Comparison of ENCODE assay signal across 12 cellular contexts in the genomic region with DNA sequence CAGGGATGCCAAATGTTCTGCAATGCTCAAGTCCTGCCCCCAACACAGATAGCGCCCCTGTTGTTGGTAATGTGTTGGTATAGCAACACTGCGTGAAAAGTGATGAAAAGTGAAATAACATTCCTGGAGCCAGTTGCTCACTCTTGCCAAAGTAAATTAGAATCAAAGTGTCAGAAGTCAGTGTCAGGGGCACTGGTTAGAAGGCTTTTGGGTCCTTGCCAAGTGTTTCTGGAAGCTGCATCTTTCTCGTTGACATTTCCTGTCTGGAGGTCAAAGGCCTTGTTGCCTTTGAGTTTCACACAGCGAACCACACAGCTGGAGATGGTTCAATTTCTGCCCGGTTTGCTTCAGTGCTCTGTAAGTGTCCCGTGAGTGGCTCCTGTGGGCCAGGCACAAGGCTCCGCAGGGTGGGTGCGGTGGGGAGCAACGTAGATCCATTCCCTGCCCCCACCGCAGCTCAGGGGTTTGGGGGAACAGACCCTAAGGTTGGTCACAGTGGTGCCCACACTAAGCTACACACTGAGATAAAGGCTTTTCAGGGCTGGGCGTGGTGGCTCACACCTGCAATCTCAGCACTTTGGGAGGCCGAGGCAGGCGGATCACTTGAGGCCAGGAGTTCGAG. TPM values are rescaled to one million over a fixed set of nuclear protein-coding genes. Genes with fewer than 3 reads are reported as not detected.
DNase-seq lines count a peak whose midpoint lies in the region; ATAC-seq, FAIRE-seq and TF ChIP-seq lines count a peak whose summit lies in the region.
"Had no signal": no experiment of that assay in that cellular context is flagged by ENCODE, and none has a peak within 500 bp of the region (broad histone marks: within the 10 kb centered on the region; RNA-seq: fewer than 3 reads in every experiment).

No MANE protein-coding gene starts in this region.

- TF ChIP-seq CTCF in OCI-LY1 (IDR thresholded peaks at IDR 0.05; ENCODE audit: low read length): no peak
- no peak for TF ChIP-seq CTCF in kidney (IDR thresholded peaks at IDR 0.05; ENCODE audit: borderline replicate concordance, extremely low read depth, insufficient read depth)

- H3K36me3 ChIP-seq in OCI-LY1 (ENCODE audit: insufficient read depth, low read length): no peaks in the 10 kb centered on the region
- H3K36me3 ChIP-seq in kidney (ENCODE audit: control insufficient read depth in 1 of 2, insufficient read depth in 2 of 2, low read length in 2 of 2): no peaks in the 10 kb centered on the region
- H3K36me3 ChIP-seq: suprapubic skin had no signal

- H3K4me3 ChIP-seq in OCI-LY1 (ENCODE audit: low read depth, low read length, poor library complexity, severe bottlenecking) (no peak overlapping the region), kidney (ENCODE audit: low read length in 2 of 2) (no peak overlapping the region)
- H3K4me3 ChIP-seq: lung, suprapubic skin had no signal

- H3K4me1 ChIP-seq in OCI-LY1 (ENCODE audit: insufficient read depth, low read length, severe bottlenecking) (peaks cover 7% of the 10 kb centered on the region), kidney (ENCODE audit: control insufficient read depth in 1 of 2, insufficient read depth in 1 of 2, low read depth in 1 of 2, low read length in 2 of 2) (peaks cover 22 to 38% of the 10 kb centered on the region in 2 donors)

- no peaks in the 10 kb centered on the region for H3K9me2 ChIP-seq in OCI-LY1 (ENCODE audit: low read depth, low read length)

- H3K4me2 ChIP-seq in OCI-LY1 (ENCODE audit: low read length): 0 out of 2 replicates have a peak overlapping the region, but pooled peaks have one; percentile 23

- intact Hi-C loops in kidney (cut with DNase I): no loop called here

- H4K20me1 ChIP-seq in OCI-LY1 (ENCODE audit: insufficient read depth, low read length): no peaks in the 10 kb centered on the region

- no peak for ATAC-seq in HG03097 (IDR thresholded peaks at IDR 0.05; ENCODE audit: low FRiP score, unreplicated experiment)

- peak; percentile 21 for DNase-seq in COR-L47 (lab: John Stamatoyannopoulos, UW)
- no peak for DNase-seq in kidney
- no peak for DNase-seq in NCI-H1694 treated with DMSO at 0.1 percent for 48 hours (lab: John Stamatoyannopoulos, UW)
- no peak for DNase-seq in iPS-NIHi7 (ENCODE audit: extremely low spot score)
- DNase-seq: activated naive CD4-positive, alpha-beta T cell treated with Interleukin-2 at 50 U/mL for 16 hours; DMS79 treated with DMSO at 0.1 percent for 48 hours; NCI-H524; T1000 had no signal

- FAIRE-seq in kidney (lab: Jason Lieb, UNC): no peak

- H3K79me2 ChIP-seq in OCI-LY1 (ENCODE audit: insufficient read depth, low read length): no peaks in the 10 kb centered on the region

- no peak overlapping the region for H3K27ac ChIP-seq in OCI-LY1 (ENCODE audit: low read depth, low read length, poor library complexity, severe bottlenecking)
- peak overlapping the region; percentile 39 to 78 for H3K27ac ChIP-seq in kidney (ENCODE audit: low read depth in 2 of 2, low read length in 2 of 2)
- H3K27ac ChIP-seq: suprapubic skin had no signal

- H3F3A ChIP-seq in OCI-LY1 (ENCODE audit: insufficient read depth, low read length): no peaks in the 10 kb centered on the region

- H3K9me3 ChIP-seq in OCI-LY1 (ENCODE audit: low read length) (no peaks in the 10 kb centered on the region), kidney (ENCODE audit: control insufficient read depth in 1 of 2, low read length in 2 of 2) (no peaks in the 10 kb centered on the region)
- H3K9me3 ChIP-seq: suprapubic skin had no signal

- H3K9ac ChIP-seq in OCI-LY1 (ENCODE audit: low read length) (no peak overlapping the region), kidney (ENCODE audit: low read length in 2 of 2) (no peak overlapping the region)

- no peak overlapping the region for H2AFZ ChIP-seq in OCI-LY1 (ENCODE audit: low read length)

- peaks cover 15% of the 10 kb centered on the region for H3K27me3 ChIP-seq in OCI-LY1 (ENCODE audit: insufficient read depth, low read length)
- H3K27me3 ChIP-seq: suprapubic skin had no signal

RNA-seq across cellular contexts. Expression of gene SLC16A5, which starts 3.6 kb away (rescaled TPM):
- 184 TPM for total RNA-seq in kidney
- polyA plus RNA-seq in kidney (ENCODE audit: insufficient read depth, low read depth, low replicate concordance): 28.4 TPM

RNA-seq across cellular contexts. Expression of gene ARMC7, which starts 25.6 kb away (rescaled TPM):
- total RNA-seq in kidney: 31.8 TPM
- 35.1 TPM for polyA plus RNA-seq in kidney (ENCODE audit: insufficient read depth, low read depth, low replicate concordance)

RNA-seq across cellular contexts. Expression of gene KCTD2, which starts 37.1 kb away (rescaled TPM):
- 30.2 TPM for total RNA-seq in kidney
- 26.0 TPM for polyA plus RNA-seq in kidney (ENCODE audit: insufficient read depth, low read depth, low replicate concordance)

RNA-seq across cellular contexts. Expression of gene ATP5PD, which starts 37.4 kb away (rescaled TPM):
- total RNA-seq in kidney: 261 TPM
- 916 TPM for polyA plus RNA-seq in kidney (ENCODE audit: insufficient read depth, low read depth, low replicate concordance)

RNA-seq across cellular contexts. Expression of gene NT5C, which starts 47.4 kb away (rescaled TPM):
- total RNA-seq in kidney: 59.4 TPM
- polyA plus RNA-seq in kidney (ENCODE audit: insufficient read depth, low read depth, low replicate concordance): 74.9 TPM
